In the genomic region with DNA sequence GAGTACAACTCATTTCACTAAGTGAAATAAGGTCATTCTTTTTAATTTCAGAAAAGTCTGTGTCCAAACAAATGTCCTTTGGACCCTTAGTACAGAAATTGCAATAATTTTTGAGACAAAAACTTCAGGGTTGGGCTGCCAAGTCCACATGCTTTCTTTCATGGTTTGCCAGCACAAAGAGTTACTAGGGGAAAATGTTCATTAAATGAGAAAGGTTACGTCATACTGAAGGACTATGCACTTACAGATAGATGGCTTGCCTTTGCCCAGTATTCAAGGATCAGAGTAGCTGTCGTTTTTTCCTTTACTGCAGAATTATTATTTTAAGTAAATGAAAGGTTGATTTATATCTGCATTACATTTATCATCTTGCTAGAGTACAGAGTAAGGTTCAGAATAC, we compare ENCODE assay signal across 15 cellular contexts.
"Had no signal": no experiment of that assay in that cellular context is flagged by ENCODE, and none has a peak within 500 bp of the region (broad histone marks: within the 10 kb centered on the region; RNA-seq: fewer than 3 reads in every experiment).

No MANE protein-coding gene starts in this region.

- H3K36me3 ChIP-seq: ascending aorta, cardiac muscle cell, esophagus squamous epithelium had no signal

- H3K4me3 ChIP-seq: ascending aorta, cardiac muscle cell, esophagus squamous epithelium, lung had no signal

- H3K27ac ChIP-seq: ascending aorta, cardiac muscle cell, esophagus squamous epithelium had no signal

- DNase-seq: activated CD4-positive, alpha-beta T cell treated with anti-CD3 and anti-CD28 coated beads for 1 hour; activated CD4-positive, alpha-beta T cell treated with anti-CD3 and anti-CD28 coated beads, Interleukin-2, amount 50 U/mL, for 48 hours; activated gamma-delta T cell treated with Interleukin-2 at 50 U/mL for 16 hours; activated naive CD8-positive, alpha-beta T cell treated with anti-CD3 and anti-CD28 coated beads for 36 hours; activated T-cell treated with anti-CD3 and anti-CD28 coated beads, Interleukin-2, amount 50 U/mL, for 4 hours; esophagus squamous epithelium; hippocampal formation; kidney glomerular epithelial cell; naive thymus-derived CD4-positive, alpha-beta T cell; stimulated activated CD4-positive, alpha-beta T cell treated with anti-CD3 and anti-CD28 coated beads, Interleukin-4, amount 100 ng/mL, for 1 hour; stimulated activated CD8-positive, alpha-beta memory T cell treated with anti-CD3 and anti-CD28 coated beads, Interleukin-4, amount 100 ng/mL, for 48 hours; stimulated activated naive CD8-positive, alpha-beta T cell treated with anti-CD3 and anti-CD28 coated beads, Interleukin-15, Interleukin-2, amounts not matched to agents 100 U/mL and 50 U/mL, for 24 hours had no signal

- H3K4me1 ChIP-seq: ascending aorta, esophagus squamous epithelium had no signal

- H3K27ac Mint-ChIP-seq: activated naive CD8-positive, alpha-beta T cell treated with anti-CD3 and anti-CD28 coated beads for 36 hours; naive thymus-derived CD4-positive, alpha-beta T cell had no signal

- H3K27me3 ChIP-seq: ascending aorta, cardiac muscle cell had no signal

- H3K36me3 Mint-ChIP-seq: activated naive CD8-positive, alpha-beta T cell treated with anti-CD3 and anti-CD28 coated beads for 36 hours; naive thymus-derived CD4-positive, alpha-beta T cell had no signal

- H3K9me3 ChIP-seq: ascending aorta, esophagus squamous epithelium had no signal

- H3K4me1 Mint-ChIP-seq: activated naive CD8-positive, alpha-beta T cell treated with anti-CD3 and anti-CD28 coated beads for 36 hours; naive thymus-derived CD4-positive, alpha-beta T cell had no signal

- H3K9me3 Mint-ChIP-seq: activated naive CD8-positive, alpha-beta T cell treated with anti-CD3 and anti-CD28 coated beads for 36 hours; activated T-cell treated with anti-CD3 and anti-CD28 coated beads, Interleukin-2, amount 50 U/mL, for 4 hours; naive thymus-derived CD4-positive, alpha-beta T cell had no signal

- H3K4me3 Mint-ChIP-seq: activated naive CD8-positive, alpha-beta T cell treated with anti-CD3 and anti-CD28 coated beads for 36 hours; activated T-cell treated with anti-CD3 and anti-CD28 coated beads, Interleukin-2, amount 50 U/mL, for 4 hours; naive thymus-derived CD4-positive, alpha-beta T cell had no signal
